ENCODE assay signal across 14 cellular contexts in genomic region chr1:82819234-82819633, GRCh38.
DNase-seq lines count a peak whose midpoint lies in the region; ATAC-seq and TF ChIP-seq lines count a peak whose summit lies in the region.
"Had no signal": no experiment of that assay in that cellular context is flagged by ENCODE, and none has a peak within 500 bp of the region (broad histone marks: within the 10 kb centered on the region; RNA-seq: fewer than 3 reads in every experiment).

No MANE protein-coding gene starts in this region.

- ATAC-seq in GM18867 (IDR thresholded peaks at IDR 0.05; ENCODE audit: unreplicated experiment) (peak; percentile 92), HG02973 (IDR thresholded peaks at IDR 0.05; ENCODE audit: unreplicated experiment) (peak; percentile 73)
- ATAC-seq in activated CD8-positive, alpha-beta T cell treated with anti-CD3 and anti-CD28 coated beads for 36 hours: no peak
- ATAC-seq: CD8-positive, alpha-beta T cell had no signal

- BruUV-seq in A673 (replicated peaks; lab: Mats Ljungman, UMichigan): no TSS peak

- intact Hi-C loops in activated CD8-positive, alpha-beta T cell treated with anti-CD3 and anti-CD28 coated beads for 36 hours (cut with micrococcal nuclease): no loop called here
- intact Hi-C loops in A673 (cut with micrococcal nuclease; ENCODE audit: unreplicated experiment): no loop called here

- H3K4me3 ChIP-seq in BLaER1 (no peak overlapping the region), BE2C (ENCODE audit: low read depth, low read length) (no peak overlapping the region), A673 (ENCODE audit: low read depth, low read length, poor library complexity, severe bottlenecking) (no peak overlapping the region)
- H3K4me3 ChIP-seq: upper lobe of left lung had no signal

- TF ChIP-seq CTCF in activated CD8-positive, alpha-beta T cell treated with anti-CD3 and anti-CD28 coated beads for 36 hours (IDR thresholded peaks at IDR 0.05): no peak
- TF ChIP-seq CTCF in BE2C (IDR thresholded peaks at IDR 0.05; ENCODE audit: low read depth, low read length) (no peak), A673 (conservative IDR thresholded peaks at IDR 0.05; ENCODE audit: low read depth, low read length) (no peak)

- CTCF ChIA-PET in activated CD8-positive, alpha-beta T cell treated with anti-CD3 and anti-CD28 coated beads for 36 hours (lab: Charles Lee): no interaction called here
- CTCF ChIA-PET in A673 (lab: Charles Lee): no interaction called here

- peak overlapping the region; percentile 15; the same call in 1 of the 2 replicates for H3K4me2 ChIP-seq in BLaER1

- no peak overlapping the region for H3K9ac ChIP-seq in BLaER1

- DNase-seq in activated CD8-positive, alpha-beta T cell treated with anti-CD3 and anti-CD28 coated beads for 36 hours: peak; percentile 3
- no peak for DNase-seq in NCI-H2081 treated with DMSO at 0.1 percent for 48 hours (lab: John Stamatoyannopoulos, UW)
- DNase-seq in BE2C: no peak
- no peak for DNase-seq in DMS153 (lab: John Stamatoyannopoulos, UW)
- no peak for DNase-seq in A673 (ENCODE audit: low spot score)
- DNase-seq: CD8-positive, alpha-beta T cell; endodermal cell; upper lobe of left lung; WERI-Rb-1 had no signal

- no peaks in the 10 kb centered on the region for H3K36me3 Mint-ChIP-seq in activated CD8-positive, alpha-beta T cell treated with anti-CD3 and anti-CD28 coated beads for 36 hours (ENCODE audit: low read depth)
- H3K36me3 Mint-ChIP-seq: activated naive CD4-positive, alpha-beta T cell treated with anti-CD3 and anti-CD28 coated beads, Interleukin-2, amount 50 U/mL, for 24 hours; CD8-positive, alpha-beta T cell had no signal

- H3K9me3 ChIP-seq in BLaER1 (no peaks in the 10 kb centered on the region), BE2C (no peaks in the 10 kb centered on the region), A673 (ENCODE audit: low read depth, low read length, poor library complexity, severe bottlenecking) (no peaks in the 10 kb centered on the region)
- H3K9me3 ChIP-seq: neutrophil, upper lobe of left lung had no signal

- no peak overlapping the region for H3K27ac ChIP-seq in BLaER1
- no peak overlapping the region for H3K27ac ChIP-seq in A673 (ENCODE audit: low read depth, low read length, poor library complexity, severe bottlenecking)
- H3K27ac ChIP-seq: neutrophil, upper lobe of left lung, WERI-Rb-1 had no signal

- POLR2A ChIA-PET in activated CD8-positive, alpha-beta T cell treated with anti-CD3 and anti-CD28 coated beads for 36 hours (lab: Charles Lee): no interaction called here
- POLR2A ChIA-PET in A673 (lab: Charles Lee; ENCODE audit: low non-redundant PET): no interaction called here

- H3K4me3 Mint-ChIP-seq in activated CD8-positive, alpha-beta T cell treated with anti-CD3 and anti-CD28 coated beads for 36 hours: no peak overlapping the region
- H3K4me3 Mint-ChIP-seq: CD8-positive, alpha-beta T cell; endodermal cell had no signal

- H3K27ac Mint-ChIP-seq in activated CD8-positive, alpha-beta T cell treated with anti-CD3 and anti-CD28 coated beads for 36 hours: no peak overlapping the region
- H3K27ac Mint-ChIP-seq: activated naive CD4-positive, alpha-beta T cell treated with anti-CD3 and anti-CD28 coated beads, Interleukin-2, amount 50 U/mL, for 24 hours; CD8-positive, alpha-beta T cell; endodermal cell had no signal

- no peaks in the 10 kb centered on the region for H3K9me3 Mint-ChIP-seq in activated CD8-positive, alpha-beta T cell treated with anti-CD3 and anti-CD28 coated beads for 36 hours
- H3K9me3 Mint-ChIP-seq: activated naive CD4-positive, alpha-beta T cell treated with anti-CD3 and anti-CD28 coated beads, Interleukin-2, amount 50 U/mL, for 24 hours; endodermal cell had no signal

- no peaks in the 10 kb centered on the region for H3K36me3 ChIP-seq in BLaER1
- H3K36me3 ChIP-seq in BE2C: no peaks in the 10 kb centered on the region
- H3K36me3 ChIP-seq in A673 (ENCODE audit: insufficient read depth, low read length, poor library complexity, severe bottlenecking): no peaks in the 10 kb centered on the region
- H3K36me3 ChIP-seq: neutrophil, upper lobe of left lung, WERI-Rb-1 had no signal

- no peaks in the 10 kb centered on the region for H3K4me1 ChIP-seq in BLaER1
- H3K4me1 ChIP-seq in BE2C: no peaks in the 10 kb centered on the region
- H3K4me1 ChIP-seq in A673 (ENCODE audit: insufficient read depth, low read length, poor library complexity, severe bottlenecking): peaks cover 11% of the 10 kb centered on the region

- H3K27me3 ChIP-seq in BLaER1: no peaks in the 10 kb centered on the region
- no peaks in the 10 kb centered on the region for H3K27me3 ChIP-seq in BE2C
- peaks cover 4% of the 10 kb centered on the region for H3K27me3 ChIP-seq in A673 (replicated peaks; ENCODE audit: insufficient read depth, low read depth, low read length, poor library complexity)
- H3K27me3 ChIP-seq: neutrophil, upper lobe of left lung had no signal

- H3K4me1 Mint-ChIP-seq in activated CD8-positive, alpha-beta T cell treated with anti-CD3 and anti-CD28 coated beads for 36 hours (ENCODE audit: low read depth): peaks cover 5% of the 10 kb centered on the region

- H3K27me3 Mint-ChIP-seq in activated CD8-positive, alpha-beta T cell treated with anti-CD3 and anti-CD28 coated beads for 36 hours: no peaks in the 10 kb centered on the region

- H4K20me1 ChIP-seq in BLaER1: no peaks in the 10 kb centered on the region
